In genomic region chr3:13886593-13887129, GRCh38 we compare ENCODE assay signal across 22 cellular contexts. TPM values are rescaled to one million over a fixed set of nuclear protein-coding genes. Genes with fewer than 3 reads are reported as not detected.
"Had no signal": no experiment of that assay in that cellular context is flagged by ENCODE, and none has a peak within 500 bp of the region (broad histone marks: within the 10 kb centered on the region; RNA-seq: fewer than 3 reads in every experiment).

No MANE protein-coding gene starts in this region.

- ATAC-seq: activated naive CD8-positive, alpha-beta T cell treated with anti-CD3 and anti-CD28 coated beads, Interleukin-2, amount 50 U/mL, for 24 hours; heart right ventricle; lower lobe of right lung; naive thymus-derived CD8-positive, alpha-beta T cell; sciatic nerve; stimulated activated effector memory CD8-positive, alpha-beta T cell treated with anti-CD3 and anti-CD28 coated beads, Interleukin-12 subunit alpha, Interleukin-12 subunit beta, amount 100 ng/mL, for 72 hours; stimulated activated naive CD8-positive, alpha-beta T cell treated with anti-CD3 and anti-CD28 coated beads, Interleukin-15, amount 100 ng/mL, for 72 hours had no signal

- DNase-seq: activated CD4-positive, alpha-beta T cell treated with anti-CD3 and anti-CD28 coated beads, Interleukin-2, amount 50 U/mL, for 1 hour; activated CD8-positive, alpha-beta memory T cell treated with anti-CD3 and anti-CD28 coated beads for 24 hours; activated naive CD4-positive, alpha-beta T cell treated with anti-CD3 and anti-CD28 coated beads for 36 hours; activated naive CD8-positive, alpha-beta T cell treated with anti-CD3 and anti-CD28 coated beads, Interleukin-2, amount 50 U/mL, for 24 hours; dorsolateral prefrontal cortex; heart right ventricle; lower lobe of right lung; naive thymus-derived CD8-positive, alpha-beta T cell; SK-N-SH; small intestine; stimulated activated CD4-positive, alpha-beta T cell treated with anti-CD3 and anti-CD28 coated beads, Interleukin-2, amount 100 ng/mL, for 24 hours; stimulated activated naive CD8-positive, alpha-beta T cell treated with anti-CD3 and anti-CD28 coated beads, Interleukin-15, amount 100 ng/mL, for 72 hours; uterus had no signal

- H3K4me3 ChIP-seq: cardiac muscle cell, dorsolateral prefrontal cortex, heart right ventricle, lower lobe of right lung, tibial nerve, uterus had no signal

- H3K9me3 ChIP-seq: lower lobe of right lung, neutrophil, SK-N-SH, uterus had no signal

- H3K36me3 ChIP-seq: cardiac muscle cell, heart right ventricle, lower lobe of right lung, neutrophil, tibial nerve, uterus had no signal

- H3K27me3 ChIP-seq: uterus had no signal

- H3K9me3 Mint-ChIP-seq: activated naive CD4-positive, alpha-beta T cell treated with anti-CD3 and anti-CD28 coated beads for 36 hours; activated naive CD8-positive, alpha-beta T cell treated with anti-CD3 and anti-CD28 coated beads, Interleukin-2, amount 50 U/mL, for 24 hours; stimulated activated effector memory CD8-positive, alpha-beta T cell treated with anti-CD3 and anti-CD28 coated beads, Interleukin-12 subunit alpha, Interleukin-12 subunit beta, amount 100 ng/mL, for 72 hours had no signal

- H3K4me1 ChIP-seq: tibial nerve, uterus had no signal

- H3K27ac ChIP-seq: cardiac muscle cell, epithelial cell of prostate, heart right ventricle, lower lobe of right lung, neutrophil, parathyroid adenoma, tibial nerve, uterus had no signal

- H3K4me3 Mint-ChIP-seq: activated naive CD4-positive, alpha-beta T cell treated with anti-CD3 and anti-CD28 coated beads for 36 hours; activated naive CD8-positive, alpha-beta T cell treated with anti-CD3 and anti-CD28 coated beads, Interleukin-2, amount 50 U/mL, for 24 hours; naive thymus-derived CD8-positive, alpha-beta T cell; stimulated activated effector memory CD8-positive, alpha-beta T cell treated with anti-CD3 and anti-CD28 coated beads, Interleukin-12 subunit alpha, Interleukin-12 subunit beta, amount 100 ng/mL, for 72 hours; stimulated activated naive CD8-positive, alpha-beta T cell treated with anti-CD3 and anti-CD28 coated beads, Interleukin-15, amount 100 ng/mL, for 72 hours had no signal

- H3K27ac Mint-ChIP-seq: activated naive CD4-positive, alpha-beta T cell treated with anti-CD3 and anti-CD28 coated beads for 36 hours; activated naive CD8-positive, alpha-beta T cell treated with anti-CD3 and anti-CD28 coated beads, Interleukin-2, amount 50 U/mL, for 24 hours; stimulated activated naive CD8-positive, alpha-beta T cell treated with anti-CD3 and anti-CD28 coated beads, Interleukin-15, amount 100 ng/mL, for 72 hours had no signal

- H3K36me3 Mint-ChIP-seq: naive thymus-derived CD8-positive, alpha-beta T cell; stimulated activated effector memory CD8-positive, alpha-beta T cell treated with anti-CD3 and anti-CD28 coated beads, Interleukin-12 subunit alpha, Interleukin-12 subunit beta, amount 100 ng/mL, for 72 hours had no signal

RNA-seq across cellular contexts. Expression of gene WNT7A, which starts 6.8 kb away (rescaled TPM):
- total RNA-seq: cardiac muscle cell; fibroblast of villous mesenchyme; heart right ventricle; sciatic nerve; T-helper 2 cell treated with Interferon-gamma antibody and Interleukin-4, amounts not matched to agents 100 ng/mL and 5 ng/mL, for 36 hours had no signal
